Comparison of ENCODE assay signal across 19 cellular contexts in genomic region chr11:91972665-91973266, GRCh38.
DNase-seq lines count a peak whose midpoint lies in the region; ATAC-seq, FAIRE-seq and TF ChIP-seq lines count a peak whose summit lies in the region.
"Had no signal": no experiment of that assay in that cellular context is flagged by ENCODE, and none has a peak within 500 bp of the region (broad histone marks: within the 10 kb centered on the region; RNA-seq: fewer than 3 reads in every experiment).

No MANE protein-coding gene starts in this region.

- H3K9me3 ChIP-seq in K562 (replicated peaks; ENCODE audit: control insufficient read depth, insufficient read depth, low read depth, low read length) (no peaks in the 10 kb centered on the region), stomach (no peaks in the 10 kb centered on the region)

- no peaks in the 10 kb centered on the region for H4K20me1 ChIP-seq in K562 (replicated peaks; ENCODE audit: control insufficient read depth, insufficient read depth, low read length)

- TF ChIP-seq EP300 in K562 (IDR thresholded peaks at IDR 0.05; ENCODE audit: low read length): no peak
- no peak for TF ChIP-seq EP300 in stomach (IDR thresholded peaks at IDR 0.05)

- CTCF ChIA-PET in K562 (lab: Yijun Ruan, JAX; ENCODE audit: low intra/inter-chr PET ratio): no interaction called here

- H3K4me1 ChIP-seq in K562 (replicated peaks in 1 of 2; ENCODE audit: control insufficient read depth in 2 of 2, insufficient read depth in 2 of 2, low read length in 2 of 2) (no peaks in the 10 kb centered on the region), stomach (no peaks in the 10 kb centered on the region)

- TF ChIP-seq RAD21 in K562 (CRISPR knock-in tag; conservative IDR thresholded peaks at IDR 0.05 in 1 of 2, IDR thresholded peaks at IDR 0.05 in 1 of 2): no peak

- POLR2A ChIA-PET in K562 (lab: Yijun Ruan, JAX): no interaction called here

- in situ Hi-C loops in K562 (cut with MboI): no loop called here

- TF ChIP-seq CTCF in K562 (IDR thresholded peaks at IDR 0.05 in 2 of 3, conservative IDR thresholded peaks at IDR 0.05 in 1 of 3; ENCODE audit: insufficient read depth in 2 of 3, low read depth in 1 of 3, low read length in 3 of 3) (no peak), stomach (IDR thresholded peaks at IDR 0.05) (no peak)

- no peak overlapping the region for H3K9ac ChIP-seq in K562 (ENCODE audit: insufficient read depth in 1 of 2, low read depth in 2 of 2, low read length in 2 of 2)

- H2AFZ ChIP-seq in K562 (ENCODE audit: low read depth, low read length): no peak overlapping the region

- TF ChIP-seq POLR2A in K562 (conservative IDR thresholded peaks at IDR 0.05): no peak
- TF ChIP-seq POLR2A in stomach (IDR thresholded peaks at IDR 0.05): no peak
- no peak for TF ChIP-seq POLR2A in GM12892 (IDR thresholded peaks at IDR 0.05; ENCODE audit: low read depth, low read length)
- TF ChIP-seq POLR2A in erythroblast (IDR thresholded peaks at IDR 0.05; ENCODE audit: low read length): no peak

- peak; percentile 43 for DNase-seq in M059J (ENCODE audit: low read depth)
- no peak for DNase-seq in K562 (ENCODE audit: extremely low read depth in 1 of 4, low spot score in 3 of 4)
- DNase-seq in mucosa of gallbladder (ENCODE audit: low spot score): peak; percentile 72
- peak; percentile 51 for DNase-seq in stomach
- no peak for DNase-seq in GM12892 (ENCODE audit: insufficient read length)
- DNase-seq in erythroblast (lab: John Stamatoyannopoulos, UW): no peak
- DNase-seq: AML-193, DMS79 treated with DMSO at 0.1 percent for 48 hours, H7, HFFc6, Kasumi-1, NCI-H1694 treated with DMSO at 0.1 percent for 48 hours, NCI-H2107, NCI-H510A, NCI-H774, PC-3, RPMI8226 had no signal

- H3K27ac ChIP-seq in K562 (ENCODE audit: extremely low read depth, low read depth, low read length) (no peak overlapping the region), stomach (no peak overlapping the region)
- H3K27ac ChIP-seq: C4-2B had no signal

- no peaks in the 10 kb centered on the region for H3K79me2 ChIP-seq in K562 (ENCODE audit: control insufficient read depth, insufficient read depth, low read length)

- intact Hi-C loops in K562 (cut with micrococcal nuclease): no loop called here
- intact Hi-C loops in stomach (cut with DNase I; ENCODE audit: low total_unique reads): no loop called here

- BruUV-seq in K562 (replicated peaks; lab: Mats Ljungman, UMichigan): no TSS peak

- H3K36me3 ChIP-seq in K562 (ENCODE audit: control insufficient read depth, insufficient read depth, low read length): no peaks in the 10 kb centered on the region
- H3K36me3 ChIP-seq in stomach: no peaks in the 10 kb centered on the region

- no peaks in the 10 kb centered on the region for H3K9me1 ChIP-seq in K562 (ENCODE audit: control insufficient read depth, insufficient read depth, low read length)

- no peak for FAIRE-seq in K562 (lab: Jason Lieb, UNC)
- FAIRE-seq in GM12892 (lab: Jason Lieb, UNC): no peak

- H3K4me3 ChIP-seq in K562 (no peak overlapping the region), stomach (no peak overlapping the region)

- ATAC-seq in K562 (no peak), HG03095 (IDR thresholded peaks at IDR 0.05; ENCODE audit: unreplicated experiment) (no peak)
- ATAC-seq: PC-3 had no signal

- H3K4me2 ChIP-seq in K562 (ENCODE audit: insufficient read depth, low read length): no peak overlapping the region

- no peaks in the 10 kb centered on the region for H3K27me3 ChIP-seq in K562 (ENCODE audit: control insufficient read depth in 2 of 2, insufficient read depth in 2 of 2, low read length in 2 of 2)
- no peaks in the 10 kb centered on the region for H3K27me3 ChIP-seq in stomach

- WGBS in K562 (ENCODE audit: insufficient coverage, low coverage, missing lambda C conversion rate): 30% methylated on average over 3 of the region's 3 CpGs
- 57 to 78% (median 72%) methylated on average over 3 of the region's 3 CpGs for WGBS in stomach, 5 donors

TF ChIP-seq in K562, 482 proteins besides CTCF, POLR2A, EP300 and RAD21:
- no peak for TF ChIP-seq SRSF7 (optimal IDR thresholded peaks at IDR 0.05; ENCODE audit: low read depth, low read length)
- no peak for TF ChIP-seq PBX2 (CRISPR knock-in tag; IDR thresholded peaks at IDR 0.05; ENCODE audit: low read depth)
- 0 out of 2 replicates have a peak, but pooled peaks have one; percentile 12 for TF ChIP-seq PBX2 (tag; conservative IDR thresholded peaks at IDR 0.05; ENCODE audit: low read depth)

Comparison
In these comparisons a context has a peak if more than half of its experiments do, and no peak if none do; other contexts are left out.
1. DNase-seq: peak in M059J (single experiment), mucosa of gallbladder (single experiment) and stomach (single experiment); none in K562 (0 of 4), GM12892 (single experiment) and erythroblast (0 of 2).